ENCODE assay signal across 18 cellular contexts in the genomic region with DNA sequence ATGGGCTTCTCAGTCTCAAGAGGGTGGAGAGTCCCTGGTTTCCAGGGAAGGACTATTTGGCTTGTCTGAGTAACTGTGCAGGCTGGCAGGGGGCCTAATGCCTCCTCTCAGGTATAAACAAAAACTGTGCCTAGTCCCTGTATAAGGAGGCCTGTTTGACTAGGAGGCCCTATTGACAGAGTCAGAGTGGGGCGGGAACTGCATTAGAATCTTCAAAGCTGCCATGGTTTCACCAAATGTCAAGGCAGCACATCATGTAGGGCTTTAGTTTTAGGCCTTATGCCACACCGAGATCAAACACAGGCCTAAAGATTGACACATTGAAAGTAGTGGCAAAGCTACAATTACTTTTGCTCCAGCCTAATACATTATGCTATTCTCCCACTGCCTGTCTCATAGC.
DNase-seq lines count a peak whose midpoint lies in the region; ATAC-seq and TF ChIP-seq lines count a peak whose summit lies in the region.
"Had no signal": no experiment of that assay in that cellular context is flagged by ENCODE, and none has a peak within 500 bp of the region (broad histone marks: within the 10 kb centered on the region; RNA-seq: fewer than 3 reads in every experiment).

No MANE protein-coding gene starts in this region.

- no peak for TF ChIP-seq POLR2A in vagina (IDR thresholded peaks at IDR 0.05)

- intact Hi-C loops in vagina (cut with DNase I), result no loop called here

- no peaks in the 10 kb centered on the region for H3K4me1 Mint-ChIP-seq in stimulated activated effector memory CD8-positive, alpha-beta T cell treated with anti-CD3 and anti-CD28 coated beads, Interleukin-12 subunit alpha, Interleukin-12 subunit beta, amount 100 ng/mL, for 72 hours
- H3K4me1 Mint-ChIP-seq: CD4-positive, alpha-beta memory T cell had no signal

- H3K36me3 ChIP-seq in vagina, result no peaks in the 10 kb centered on the region

- TF ChIP-seq CTCF in vagina (IDR thresholded peaks at IDR 0.05), result no peak

- no peaks in the 10 kb centered on the region for H3K36me3 Mint-ChIP-seq in stimulated activated effector memory CD8-positive, alpha-beta T cell treated with anti-CD3 and anti-CD28 coated beads, Interleukin-12 subunit alpha, Interleukin-12 subunit beta, amount 100 ng/mL, for 72 hours
- H3K36me3 Mint-ChIP-seq: CD4-positive, alpha-beta memory T cell had no signal

- H3K9me3 Mint-ChIP-seq in stimulated activated effector memory CD8-positive, alpha-beta T cell treated with anti-CD3 and anti-CD28 coated beads, Interleukin-12 subunit alpha, Interleukin-12 subunit beta, amount 100 ng/mL, for 72 hours, result peaks cover 5% of the 10 kb centered on the region

- no peaks in the 10 kb centered on the region for H3K9me3 ChIP-seq in vagina

- H3K4me1 ChIP-seq in vagina, result no peaks in the 10 kb centered on the region

- no peak overlapping the region for H3K27ac ChIP-seq in vagina
- H3K27ac ChIP-seq: GM23248 had no signal

- no peaks in the 10 kb centered on the region for H3K27me3 ChIP-seq in vagina

- H3K27ac Mint-ChIP-seq in stimulated activated effector memory CD8-positive, alpha-beta T cell treated with anti-CD3 and anti-CD28 coated beads, Interleukin-12 subunit alpha, Interleukin-12 subunit beta, amount 100 ng/mL, for 72 hours, result no peak overlapping the region
- H3K27ac Mint-ChIP-seq: CD4-positive, alpha-beta memory T cell had no signal

- no peak for ATAC-seq in GM21619 (IDR thresholded peaks at IDR 0.05; ENCODE audit: unreplicated experiment)
- ATAC-seq in stimulated activated effector memory CD8-positive, alpha-beta T cell treated with anti-CD3 and anti-CD28 coated beads, Interleukin-12 subunit alpha, Interleukin-12 subunit beta, amount 100 ng/mL, for 72 hours, result no peak
- ATAC-seq: GM12878 had no signal

- no peak overlapping the region for H3K4me3 ChIP-seq in vagina
- H3K4me3 ChIP-seq: GM12878, GM23248 had no signal

- DNase-seq in NCI-H2171 treated with DMSO at 0.1 percent for 48 hours (lab: John Stamatoyannopoulos, UW) (peak; percentile 28), NCI-H2171 (lab: John Stamatoyannopoulos, UW) (no peak), NCI-H524 treated with DMSO at 0.1 percent for 48 hours (lab: John Stamatoyannopoulos, UW) (peak; percentile 27), ecto neural progenitor cell (ENCODE audit: low spot score) (peak; percentile 15), vagina (ENCODE audit: extremely low spot score in 2 of 2) (peak; percentile 19 to 60)
- DNase-seq in stimulated activated effector memory CD8-positive, alpha-beta T cell treated with anti-CD3 and anti-CD28 coated beads, Interleukin-12 subunit alpha, Interleukin-12 subunit beta, amount 100 ng/mL, for 72 hours (ENCODE audit: low spot score in 2 of 2), result no peak
- DNase-seq: C1 segment of cervical spinal cord; Calu3; CD4-positive, alpha-beta memory T cell; COR-L47; DMS79; EL; GDM1; GM23248; H7; HCEC 1CT had no signal

- no peak overlapping the region for H3K4me3 Mint-ChIP-seq in stimulated activated effector memory CD8-positive, alpha-beta T cell treated with anti-CD3 and anti-CD28 coated beads, Interleukin-12 subunit alpha, Interleukin-12 subunit beta, amount 100 ng/mL, for 72 hours
- H3K4me3 Mint-ChIP-seq: CD4-positive, alpha-beta memory T cell had no signal

Comparison
In these comparisons a context has a peak if more than half of its experiments do, and no peak if none do; other contexts are left out.
1. DNase-seq: peak in NCI-H2171 treated with DMSO at 0.1 percent for 48 hours (single experiment), NCI-H524 treated with DMSO at 0.1 percent for 48 hours (single experiment), ecto neural progenitor cell (single experiment) and vagina (2 of 2); none in NCI-H2171 (single experiment) and stimulated activated effector memory CD8-positive, alpha-beta T cell treated with anti-CD3 and anti-CD28 coated beads, Interleukin-12 subunit alpha, Interleukin-12 subunit beta, amount 100 ng/mL, for 72 hours (0 of 2).